In the genomic region with DNA sequence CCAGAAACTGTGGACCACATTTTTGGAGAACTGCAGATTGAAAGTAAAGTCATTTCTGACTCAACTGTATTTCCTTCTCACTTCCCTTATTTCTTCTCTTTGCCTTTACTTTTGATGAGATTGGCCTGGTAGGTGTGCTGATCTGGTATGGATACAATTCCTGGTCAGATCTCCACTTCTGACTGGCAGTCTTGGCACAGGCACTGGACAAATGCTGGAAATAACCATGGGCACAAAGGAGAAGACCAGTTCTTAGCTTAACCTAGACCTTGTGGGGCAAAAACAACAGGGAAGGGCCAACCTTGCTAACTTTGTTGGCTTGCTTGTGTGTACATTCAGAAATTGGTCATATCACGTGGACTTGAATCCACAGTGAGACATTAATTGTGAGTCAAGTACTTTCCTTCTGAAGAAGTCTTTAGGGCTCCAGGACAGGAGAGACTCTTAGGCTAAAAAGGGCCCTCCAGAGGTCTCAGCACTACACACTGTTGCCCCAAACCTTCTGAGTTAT, we compare ENCODE assay signal across 11 cellular contexts.
DNase-seq lines count a peak whose midpoint lies in the region; ATAC-seq lines count a peak whose summit lies in the region.
"Had no signal": no experiment of that assay in that cellular context is flagged by ENCODE, and none has a peak within 500 bp of the region (broad histone marks: within the 10 kb centered on the region; RNA-seq: fewer than 3 reads in every experiment).

No MANE protein-coding gene starts in this region.

- peaks cover 3% of the 10 kb centered on the region for H3K36me3 Mint-ChIP-seq in activated T-cell treated with anti-CD3 and anti-CD28 coated beads, Interleukin-2, amount 50 U/mL, for 4 hours (ENCODE audit: insufficient read depth)
- H3K36me3 Mint-ChIP-seq in dendritic cell treated with granulocyte-macrophage colony-stimulating factor and Interleukin-4, amounts not matched to agents 40 ng/mL and 50 ng/mL, for 4 days (ENCODE audit: low read depth) = peaks cover 28% of the 10 kb centered on the region
- H3K36me3 Mint-ChIP-seq in stimulated activated naive CD8-positive, alpha-beta T cell treated with anti-CD3 and anti-CD28 coated beads, Interleukin-15, Interleukin-2, amounts not matched to agents 100 ng/mL and 50 ng/mL, for 24 hours (ENCODE audit: low read depth) = peaks cover 4% of the 10 kb centered on the region

- peaks cover 28% of the 10 kb centered on the region for H3K4me1 Mint-ChIP-seq in activated T-cell treated with anti-CD3 and anti-CD28 coated beads, Interleukin-2, amount 50 U/mL, for 4 hours (ENCODE audit: low read depth)
- H3K4me1 Mint-ChIP-seq in dendritic cell treated with granulocyte-macrophage colony-stimulating factor and Interleukin-4, amounts not matched to agents 40 ng/mL and 50 ng/mL, for 4 days (ENCODE audit: low read depth) = peaks cover 45% of the 10 kb centered on the region
- H3K4me1 Mint-ChIP-seq in stimulated activated naive CD8-positive, alpha-beta T cell treated with anti-CD3 and anti-CD28 coated beads, Interleukin-15, Interleukin-2, amounts not matched to agents 100 ng/mL and 50 ng/mL, for 24 hours (ENCODE audit: low read depth) = peaks cover 31% of the 10 kb centered on the region

- no peak overlapping the region for H3K4me3 Mint-ChIP-seq in activated T-cell treated with anti-CD3 and anti-CD28 coated beads, Interleukin-2, amount 50 U/mL, for 4 hours
- H3K4me3 Mint-ChIP-seq in dendritic cell treated with granulocyte-macrophage colony-stimulating factor and Interleukin-4, amounts not matched to agents 40 ng/mL and 50 ng/mL, for 4 days = no peak overlapping the region
- no peak overlapping the region for H3K4me3 Mint-ChIP-seq in stimulated activated naive CD8-positive, alpha-beta T cell treated with anti-CD3 and anti-CD28 coated beads, Interleukin-15, Interleukin-2, amounts not matched to agents 100 ng/mL and 50 ng/mL, for 24 hours
- H3K4me3 Mint-ChIP-seq: central memory CD8-positive, alpha-beta T cell had no signal

- intact Hi-C loops in dendritic cell treated with granulocyte-macrophage colony-stimulating factor and Interleukin-4, amounts not matched to agents 40 ng/mL and 50 ng/mL, for 4 days (cut with micrococcal nuclease) = no loop called here

- no peak for DNase-seq in activated T-cell treated with anti-CD3 and anti-CD28 coated beads, Interleukin-2, amount 50 U/mL, for 4 hours
- DNase-seq in activated T-cell treated with anti-CD3 and anti-CD28 coated beads for 4 hours (no peak), MV-4-11 (lab: John Stamatoyannopoulos, UW) (peak; percentile 43), nucleus accumbens (lab: John Stamatoyannopoulos, UW) (no peak), NCI-H345 treated with DMSO at 0.1 percent for 48 hours (lab: John Stamatoyannopoulos, UW; ENCODE audit: unreplicated experiment) (no peak), NCI-H510A treated with DMSO at 0.1 percent for 48 hours (lab: John Stamatoyannopoulos, UW) (no peak)
- DNase-seq: activated CD4-positive, alpha-beta T cell treated with anti-CD3 and anti-CD28 coated beads for 4 hours; NCI-H774 had no signal

- no peaks in the 10 kb centered on the region for H3K9me3 Mint-ChIP-seq in activated T-cell treated with anti-CD3 and anti-CD28 coated beads, Interleukin-2, amount 50 U/mL, for 4 hours
- H3K9me3 Mint-ChIP-seq in dendritic cell treated with granulocyte-macrophage colony-stimulating factor and Interleukin-4, amounts not matched to agents 40 ng/mL and 50 ng/mL, for 4 days = no peaks in the 10 kb centered on the region
- no peaks in the 10 kb centered on the region for H3K9me3 Mint-ChIP-seq in stimulated activated naive CD8-positive, alpha-beta T cell treated with anti-CD3 and anti-CD28 coated beads, Interleukin-15, Interleukin-2, amounts not matched to agents 100 ng/mL and 50 ng/mL, for 24 hours
- H3K9me3 Mint-ChIP-seq: central memory CD8-positive, alpha-beta T cell had no signal

- peak overlapping the region; percentile 55 for H3K27ac Mint-ChIP-seq in dendritic cell treated with granulocyte-macrophage colony-stimulating factor and Interleukin-4, amounts not matched to agents 40 ng/mL and 50 ng/mL, for 4 days
- peak overlapping the region; percentile 79 for H3K27ac Mint-ChIP-seq in stimulated activated naive CD8-positive, alpha-beta T cell treated with anti-CD3 and anti-CD28 coated beads, Interleukin-15, Interleukin-2, amounts not matched to agents 100 ng/mL and 50 ng/mL, for 24 hours

- ATAC-seq in activated T-cell treated with anti-CD3 and anti-CD28 coated beads, Interleukin-2, amount 50 U/mL, for 4 hours = peak; percentile 59 to 74

- no peaks in the 10 kb centered on the region for H3K27me3 Mint-ChIP-seq in activated T-cell treated with anti-CD3 and anti-CD28 coated beads, Interleukin-2, amount 50 U/mL, for 4 hours (ENCODE audit: low read depth)
- H3K27me3 Mint-ChIP-seq in dendritic cell treated with granulocyte-macrophage colony-stimulating factor and Interleukin-4, amounts not matched to agents 40 ng/mL and 50 ng/mL, for 4 days = no peaks in the 10 kb centered on the region
- H3K27me3 Mint-ChIP-seq in stimulated activated naive CD8-positive, alpha-beta T cell treated with anti-CD3 and anti-CD28 coated beads, Interleukin-15, Interleukin-2, amounts not matched to agents 100 ng/mL and 50 ng/mL, for 24 hours = no peaks in the 10 kb centered on the region
- H3K27me3 Mint-ChIP-seq: central memory CD8-positive, alpha-beta T cell had no signal
